ENCODE assay signal across 21 cellular contexts in the genomic region with DNA sequence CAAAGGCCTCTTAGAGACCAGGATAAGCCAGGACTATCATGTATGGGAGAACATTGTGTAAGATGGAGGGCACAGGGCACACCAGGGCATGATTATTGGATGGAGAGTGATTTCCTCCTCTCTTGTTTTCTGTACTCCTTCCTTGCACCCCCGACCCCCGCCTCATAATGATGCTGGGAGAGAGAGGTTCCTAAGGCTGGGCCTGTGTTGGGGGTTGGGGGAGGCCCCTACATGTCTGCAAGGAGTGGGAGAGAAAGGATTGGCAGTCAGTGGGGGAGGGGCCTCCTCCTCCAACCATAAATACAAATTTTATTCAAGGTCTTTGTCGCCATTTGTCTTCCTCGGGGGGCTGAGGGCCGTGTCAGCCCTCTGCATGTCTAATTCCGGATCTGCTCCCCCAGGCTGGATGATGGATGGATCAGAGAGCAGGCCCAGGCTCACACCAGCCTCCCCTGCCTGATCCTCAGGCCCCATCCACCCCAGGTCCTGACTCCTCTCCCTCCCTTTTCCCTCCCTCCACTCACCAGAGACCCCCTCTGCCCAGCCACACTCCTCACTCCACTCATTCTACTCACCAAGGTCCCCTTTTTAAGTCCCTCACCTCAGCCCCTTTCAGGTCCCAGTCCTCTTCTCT. TPM values are rescaled to one million over a fixed set of nuclear protein-coding genes. Genes with fewer than 3 reads are reported as not detected.
"Had no signal": no experiment of that assay in that cellular context is flagged by ENCODE, and none has a peak within 500 bp of the region (broad histone marks: within the 10 kb centered on the region; RNA-seq: fewer than 3 reads in every experiment).

No MANE protein-coding gene starts in this region.

- DNase-seq: activated B cell treated with CpG ODN at 0.5 μM for 24 hours; activated CD4-positive, alpha-beta T cell treated with anti-CD3 and anti-CD28 coated beads, Interleukin-2, amount 10 ng/mL, durations not matched to agents 7 days and 5 days; activated CD8-positive, alpha-beta memory T cell treated with anti-CD3 and anti-CD28 coated beads for 24 hours; activated naive CD4-positive, alpha-beta T cell treated with anti-CD3 and anti-CD28 coated beads, Interleukin-2, amount 10 ng/mL, durations not matched to agents 7 days and 5 days; activated T-cell treated with anti-CD3 and anti-CD28 coated beads for 4 hours; caudate nucleus; effector CD4-positive, alpha-beta T cell; hippocampal formation; lower lobe of right lung; midbrain; naive B cell; stimulated activated CD4-positive, alpha-beta T cell treated with anti-CD3 and anti-CD28 coated beads, Interleukin-4, amount 100 ng/mL, for 4 hours had no signal

- FAIRE-seq: frontal cortex, pancreas had no signal

- H3K9me3 ChIP-seq: adrenal gland, lower lobe of right lung, pancreas, thyroid gland had no signal

- ATAC-seq: lower lobe of right lung had no signal

- H3K4me3 ChIP-seq: adrenal gland, coronary artery, lower lobe of right lung, pancreas, skin epidermis, thyroid gland had no signal

- H3K36me3 ChIP-seq: adrenal gland, lower lobe of right lung, pancreas, thyroid gland had no signal

- H3K27ac ChIP-seq: adrenal gland, coronary artery, lower lobe of right lung, pancreas, skin epidermis, thyroid gland had no signal

RNA-seq across cellular contexts. Expression of gene C1QL4, which starts 2.0 kb away (rescaled TPM):
- total RNA-seq: activated B cell treated with CpG ODN at 0.5 μM for 24 hours; activated CD4-positive, alpha-beta T cell treated with anti-CD3 and anti-CD28 coated beads, Interleukin-2, amount 10 ng/mL, durations not matched to agents 7 days and 5 days; activated T-helper 2 cell treated with anti-CD3 and anti-CD28 coated beads, Interferon-gamma antibody, Interleukin-2, Interleukin-4, amounts not matched to agents 10 μg/mL and 5 μg/mL and 100 μg/mL, durations not matched to agents 14 hours and 24 hours and 36 hours; lower lobe of right lung; pancreas had no signal
- polyA plus RNA-seq: adrenal gland, fibroblast of lung, pancreas had no signal

RNA-seq across cellular contexts. Expression of gene DNAJC22, which starts 7.7 kb away (rescaled TPM):
- total RNA-seq: activated B cell treated with CpG ODN at 0.5 μM for 24 hours; activated CD4-positive, alpha-beta T cell treated with anti-CD3 and anti-CD28 coated beads, Interleukin-2, amount 10 ng/mL, durations not matched to agents 7 days and 5 days had no signal

RNA-seq across cellular contexts. Expression of gene PRPH, which starts 44.0 kb away (rescaled TPM):
- total RNA-seq: activated B cell treated with CpG ODN at 0.5 μM for 24 hours; activated CD4-positive, alpha-beta T cell treated with anti-CD3 and anti-CD28 coated beads, Interleukin-2, amount 10 ng/mL, durations not matched to agents 7 days and 5 days; activated T-helper 2 cell treated with anti-CD3 and anti-CD28 coated beads, Interferon-gamma antibody, Interleukin-2, Interleukin-4, amounts not matched to agents 10 μg/mL and 5 μg/mL and 100 μg/mL, durations not matched to agents 14 hours and 24 hours and 36 hours; renal cortical epithelial cell had no signal
